1 cellular context compared by ENCODE assay signal in the genomic region with DNA sequence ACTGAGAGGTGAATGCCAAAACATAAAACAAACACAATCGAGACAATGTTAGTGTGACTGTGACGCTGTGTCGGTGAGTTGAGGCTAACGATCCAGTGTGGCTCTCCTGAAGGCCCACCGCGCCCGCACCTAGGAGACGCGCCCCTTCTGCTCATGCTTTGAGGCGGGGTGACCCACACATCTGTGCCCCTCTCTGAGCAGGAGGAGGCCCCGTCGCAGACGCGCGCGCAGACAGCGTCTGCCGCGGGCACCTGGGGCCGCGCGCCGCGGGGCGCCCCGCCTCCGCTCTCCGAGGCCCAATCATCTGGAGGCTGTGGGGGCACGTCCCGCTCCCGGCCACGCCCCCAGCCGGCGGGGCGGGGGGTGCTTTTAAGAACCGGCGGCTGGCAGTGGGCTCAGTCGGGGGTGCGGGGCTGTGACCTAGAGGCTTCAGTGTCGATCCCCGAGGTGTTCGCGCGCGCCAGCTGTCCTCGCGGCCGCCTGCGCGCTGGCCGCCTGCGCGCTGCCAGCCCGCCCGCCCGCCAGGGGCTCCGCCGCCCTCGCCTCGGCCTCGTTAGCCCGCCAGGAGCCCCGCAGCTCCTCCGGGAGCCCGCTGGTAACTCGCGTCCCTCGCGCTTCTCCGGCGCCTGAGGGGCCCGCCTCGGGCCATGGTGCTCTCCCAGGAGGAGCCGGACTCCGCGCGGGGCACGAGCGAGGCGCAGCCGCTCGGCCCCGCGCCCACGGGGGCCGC.
TF ChIP-seq lines count a peak whose summit lies in the region.

A gene with protein sequence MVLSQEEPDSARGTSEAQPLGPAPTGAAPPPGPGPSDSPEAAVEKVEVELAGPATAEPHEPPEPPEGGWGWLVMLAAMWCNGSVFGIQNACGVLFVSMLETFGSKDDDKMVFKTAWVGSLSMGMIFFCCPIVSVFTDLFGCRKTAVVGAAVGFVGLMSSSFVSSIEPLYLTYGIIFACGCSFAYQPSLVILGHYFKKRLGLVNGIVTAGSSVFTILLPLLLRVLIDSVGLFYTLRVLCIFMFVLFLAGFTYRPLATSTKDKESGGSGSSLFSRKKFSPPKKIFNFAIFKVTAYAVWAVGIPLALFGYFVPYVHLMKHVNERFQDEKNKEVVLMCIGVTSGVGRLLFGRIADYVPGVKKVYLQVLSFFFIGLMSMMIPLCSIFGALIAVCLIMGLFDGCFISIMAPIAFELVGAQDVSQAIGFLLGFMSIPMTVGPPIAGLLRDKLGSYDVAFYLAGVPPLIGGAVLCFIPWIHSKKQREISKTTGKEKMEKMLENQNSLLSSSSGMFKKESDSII (plus strand): TSS at position 398 of the 730 bp plus-strand sequence. CDS start 250 bp downstream, at position 648.

TF ChIP-seq in HepG2, 621 proteins besides CTCF, POLR2A, EP300 and RAD21 (continued from another document and continues in another):
- peak; percentile 38; the same call in 1 of the 2 replicates for TF ChIP-seq ZFP91 (CRISPR knock-in tag; IDR thresholded peaks at IDR 0.05; ENCODE audit: borderline replicate concordance)
- no peak for TF ChIP-seq MYPOP (CRISPR knock-in tag; IDR thresholded peaks at IDR 0.05)
- TF ChIP-seq NONO (IDR thresholded peaks at IDR 0.05): no peak
- no peak for TF ChIP-seq NONO (CRISPR knock-in tag; conservative IDR thresholded peaks at IDR 0.05)
- no peak for TF ChIP-seq ZNF326 (CRISPR knock-in tag; IDR thresholded peaks at IDR 0.05; ENCODE audit: borderline replicate concordance)
- peak; percentile 78; the same call in 1 of the 2 replicates for TF ChIP-seq MAZ (IDR thresholded peaks at IDR 0.05; ENCODE audit: borderline replicate concordance, low read depth, low read length)
- peak; percentile 75; the same call in 1 of the 2 replicates for TF ChIP-seq MAZ (CRISPR knock-in tag; IDR thresholded peaks at IDR 0.05; ENCODE audit: low read depth)
- 0 out of 2 replicates have a peak, but pooled peaks have one; percentile 30 for TF ChIP-seq PPARG (CRISPR knock-in tag; conservative IDR thresholded peaks at IDR 0.05)
- no peak for TF ChIP-seq ZFP1 (CRISPR knock-in tag; IDR thresholded peaks at IDR 0.05)
- no peak for TF ChIP-seq MIXL1 (CRISPR knock-in tag; IDR thresholded peaks at IDR 0.05)
- no peak for TF ChIP-seq THRA (CRISPR knock-in tag; IDR thresholded peaks at IDR 0.05; ENCODE audit: borderline replicate concordance)
- TF ChIP-seq, protein P1, sequence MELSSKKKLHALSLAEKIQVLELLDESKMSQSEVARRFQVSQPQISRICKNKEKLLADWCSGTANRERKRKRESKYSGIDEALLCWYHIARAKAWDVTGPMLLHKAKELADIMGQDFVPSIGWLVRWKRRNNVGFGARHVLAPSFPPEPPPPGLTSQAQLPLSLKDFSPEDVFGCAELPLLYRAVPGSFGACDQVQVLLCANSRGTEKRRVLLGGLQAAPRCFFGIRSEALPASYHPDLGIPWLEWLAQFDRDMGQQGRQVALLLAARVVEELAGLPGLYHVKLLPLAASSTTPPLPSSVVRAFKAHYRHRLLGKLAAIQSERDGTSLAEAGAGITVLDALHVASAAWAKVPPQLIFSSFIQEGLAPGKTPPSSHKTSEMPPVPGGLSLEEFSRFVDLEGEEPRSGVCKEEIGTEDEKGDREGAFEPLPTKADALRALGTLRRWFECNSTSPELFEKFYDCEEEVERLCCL (CRISPR knock-in tag; IDR thresholded peaks at IDR 0.05; ENCODE audit: borderline replicate concordance): no peak
- no peak for TF ChIP-seq ZNF629 (CRISPR knock-in tag; conservative IDR thresholded peaks at IDR 0.05)
- TF ChIP-seq ZHX1 (CRISPR knock-in tag; IDR thresholded peaks at IDR 0.05; ENCODE audit: low read depth): no peak
- peak; percentile 35; the same call in 1 of the 2 replicates for TF ChIP-seq ZBTB7B (CRISPR knock-in tag; IDR thresholded peaks at IDR 0.05)
- no peak for TF ChIP-seq NBN (conservative IDR thresholded peaks at IDR 0.05)
- TF ChIP-seq STAT5B (CRISPR knock-in tag; IDR thresholded peaks at IDR 0.05): no peak
- TF ChIP-seq ZNF709 (CRISPR knock-in tag; IDR thresholded peaks at IDR 0.05): no peak
- no peak for TF ChIP-seq ZFP36L2 (CRISPR knock-in tag; IDR thresholded peaks at IDR 0.05)
- TF ChIP-seq, protein P2, sequence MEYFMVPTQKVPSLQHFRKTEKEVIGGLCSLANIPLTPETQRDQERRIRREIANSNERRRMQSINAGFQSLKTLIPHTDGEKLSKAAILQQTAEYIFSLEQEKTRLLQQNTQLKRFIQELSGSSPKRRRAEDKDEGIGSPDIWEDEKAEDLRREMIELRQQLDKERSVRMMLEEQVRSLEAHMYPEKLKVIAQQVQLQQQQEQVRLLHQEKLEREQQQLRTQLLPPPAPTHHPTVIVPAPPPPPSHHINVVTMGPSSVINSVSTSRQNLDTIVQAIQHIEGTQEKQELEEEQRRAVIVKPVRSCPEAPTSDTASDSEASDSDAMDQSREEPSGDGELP (IDR thresholded peaks at IDR 0.05; ENCODE audit: borderline replicate concordance, low read depth): peak; percentile 49; the same call in 1 of the 2 replicates
- TF ChIP-seq ZNF572 (CRISPR knock-in tag; IDR thresholded peaks at IDR 0.05): no peak
- no peak for TF ChIP-seq DNMT3B (CRISPR knock-in tag; conservative IDR thresholded peaks at IDR 0.05)
- TF ChIP-seq ZNF12 (CRISPR knock-in tag; IDR thresholded peaks at IDR 0.05): no peak
- TF ChIP-seq ZNF367 (CRISPR knock-in tag; IDR thresholded peaks at IDR 0.05; ENCODE audit: borderline replicate concordance): no peak; the same call in 1 of the 2 replicates
- no peak for TF ChIP-seq ZNF446 (CRISPR knock-in tag; IDR thresholded peaks at IDR 0.05)
- no peak for TF ChIP-seq ZBTB21 (CRISPR knock-in tag; IDR thresholded peaks at IDR 0.05)
- no peak for TF ChIP-seq ZFP82 (CRISPR knock-in tag; IDR thresholded peaks at IDR 0.05; ENCODE audit: borderline replicate concordance)
- TF ChIP-seq ZNF841 (CRISPR knock-in tag; IDR thresholded peaks at IDR 0.05; ENCODE audit: borderline replicate concordance): no peak
- TF ChIP-seq NFIB (CRISPR knock-in tag; IDR thresholded peaks at IDR 0.05; ENCODE audit: borderline replicate concordance): no peak
- no peak for TF ChIP-seq KIAA2018 (CRISPR knock-in tag; IDR thresholded peaks at IDR 0.05; ENCODE audit: borderline replicate concordance)
- TF ChIP-seq SP1 (IDR thresholded peaks at IDR 0.05): no peak
- peak; percentile 83 for TF ChIP-seq SP1 (CRISPR knock-in tag; IDR thresholded peaks at IDR 0.05)
- TF ChIP-seq ZNF296 (CRISPR knock-in tag; conservative IDR thresholded peaks at IDR 0.05): no peak
- no peak for TF ChIP-seq ZSCAN25 (CRISPR knock-in tag; IDR thresholded peaks at IDR 0.05)
- peak; percentile 50 for TF ChIP-seq HNRNPK (IDR thresholded peaks at IDR 0.05; ENCODE audit: low read depth, low read length, poor library complexity, severe bottlenecking)
- 0 out of 2 replicates have a peak, but pooled peaks have one; percentile 19 for TF ChIP-seq NCOA2 (CRISPR knock-in tag; IDR thresholded peaks at IDR 0.05)
